In the genomic region with DNA sequence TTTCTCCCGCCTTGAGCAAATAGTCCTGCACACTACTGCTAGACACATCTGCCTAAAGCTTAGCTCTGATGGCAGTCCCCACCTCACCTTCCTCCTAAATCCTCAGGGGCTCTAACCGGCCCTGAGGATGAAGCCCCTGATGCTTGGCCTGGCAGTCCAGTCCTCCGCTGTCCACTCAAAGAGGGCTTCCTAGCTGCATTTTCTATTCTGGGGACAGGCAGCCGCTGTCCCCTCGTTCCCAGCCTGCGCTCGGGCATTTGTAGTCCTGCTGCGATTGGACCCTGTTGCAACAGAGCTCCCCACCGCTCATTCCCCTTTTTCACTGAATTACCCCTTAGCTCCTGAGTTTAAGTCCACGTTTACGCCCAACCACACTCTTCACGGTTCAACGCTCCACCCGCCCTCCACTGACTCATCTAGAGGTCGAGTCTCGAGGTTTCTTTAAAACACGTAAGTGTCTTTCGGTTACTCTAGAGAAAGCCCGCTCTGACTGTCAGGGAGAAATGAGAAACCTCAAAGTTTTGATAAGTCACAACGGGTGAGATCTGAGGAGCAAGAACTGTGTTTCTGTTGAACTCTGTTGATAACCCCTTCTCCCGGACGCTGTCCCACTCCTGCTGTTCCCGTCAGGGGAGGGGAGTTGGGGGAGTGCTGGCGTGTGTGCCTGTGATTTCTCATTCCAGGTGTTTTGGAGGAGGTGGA, we compare ENCODE assay signal across 1 cellular context.
TF ChIP-seq lines count a peak whose summit lies in the region.

No MANE protein-coding gene starts in this region.

TF ChIP-seq in HepG2, 621 proteins besides CTCF, POLR2A, EP300 and RAD21 (continued from another document and continues in another):
- no peak for TF ChIP-seq IRX3 (CRISPR knock-in tag; IDR thresholded peaks at IDR 0.05; ENCODE audit: borderline replicate concordance, low read depth)
- TF ChIP-seq ZIK1 (CRISPR knock-in tag; IDR thresholded peaks at IDR 0.05; ENCODE audit: borderline replicate concordance, low read depth) = 0 out of 2 replicates have a peak, but pooled peaks have one; percentile 45
- TF ChIP-seq ZNF367 (CRISPR knock-in tag; IDR thresholded peaks at IDR 0.05; ENCODE audit: borderline replicate concordance) = no peak
- no peak for TF ChIP-seq ADNP (CRISPR knock-in tag; IDR thresholded peaks at IDR 0.05)
- peak; percentile 49; the same call in 1 of the 2 replicates for TF ChIP-seq PHF20 (CRISPR knock-in tag; IDR thresholded peaks at IDR 0.05)
- peak in 1 of 2 experiments; percentile 33; a peak in 1 of 4 replicates for TF ChIP-seq KLF16 (CRISPR knock-in tag; IDR thresholded peaks at IDR 0.05)
- peak; percentile 46 for TF ChIP-seq SALL1 (CRISPR knock-in tag; IDR thresholded peaks at IDR 0.05)
- TF ChIP-seq PAXIP1 (CRISPR knock-in tag; conservative IDR thresholded peaks at IDR 0.05) = no peak
- TF ChIP-seq FOSL2 (CRISPR knock-in tag; IDR thresholded peaks at IDR 0.05) = 0 out of 2 replicates have a peak, but pooled peaks have one; percentile 28
- TF ChIP-seq SIN3A (IDR thresholded peaks at IDR 0.05; ENCODE audit: borderline replicate concordance, low read depth, low read length) = 0 out of 2 replicates have a peak, but pooled peaks have one; percentile 9
- TF ChIP-seq ZNF772 (CRISPR knock-in tag; IDR thresholded peaks at IDR 0.05) = 0 out of 2 replicates have a peak, but pooled peaks have one; percentile 29
- 0 out of 2 replicates have a peak, but pooled peaks have one; percentile 4 for TF ChIP-seq SAFB2 (CRISPR knock-in tag; IDR thresholded peaks at IDR 0.05; ENCODE audit: borderline replicate concordance, low read depth)
- no peak for TF ChIP-seq SYNCRIP (IDR thresholded peaks at IDR 0.05; ENCODE audit: insufficient read depth, low read depth, low read length)
- peak; percentile 19; the same call in 1 of the 2 replicates for TF ChIP-seq CEBPB (IDR thresholded peaks at IDR 0.05; ENCODE audit: borderline replicate concordance, low read depth, low read length)
- TF ChIP-seq ZNF616 (CRISPR knock-in tag; IDR thresholded peaks at IDR 0.05; ENCODE audit: low read depth) = 0 out of 2 replicates have a peak, but pooled peaks have one; percentile 1
- TF ChIP-seq ZNF580 (CRISPR knock-in tag; IDR thresholded peaks at IDR 0.05; ENCODE audit: borderline replicate concordance, low read depth) = no peak
- no peak for TF ChIP-seq SP5 (CRISPR knock-in tag; IDR thresholded peaks at IDR 0.05; ENCODE audit: borderline replicate concordance, low read depth)
- TF ChIP-seq ASH2L (IDR thresholded peaks at IDR 0.05; ENCODE audit: insufficient read length, low read depth, low read length) = peak; percentile 58
- no peak for TF ChIP-seq ZNF30 (CRISPR knock-in tag; IDR thresholded peaks at IDR 0.05)
- TF ChIP-seq, protein P1, sequence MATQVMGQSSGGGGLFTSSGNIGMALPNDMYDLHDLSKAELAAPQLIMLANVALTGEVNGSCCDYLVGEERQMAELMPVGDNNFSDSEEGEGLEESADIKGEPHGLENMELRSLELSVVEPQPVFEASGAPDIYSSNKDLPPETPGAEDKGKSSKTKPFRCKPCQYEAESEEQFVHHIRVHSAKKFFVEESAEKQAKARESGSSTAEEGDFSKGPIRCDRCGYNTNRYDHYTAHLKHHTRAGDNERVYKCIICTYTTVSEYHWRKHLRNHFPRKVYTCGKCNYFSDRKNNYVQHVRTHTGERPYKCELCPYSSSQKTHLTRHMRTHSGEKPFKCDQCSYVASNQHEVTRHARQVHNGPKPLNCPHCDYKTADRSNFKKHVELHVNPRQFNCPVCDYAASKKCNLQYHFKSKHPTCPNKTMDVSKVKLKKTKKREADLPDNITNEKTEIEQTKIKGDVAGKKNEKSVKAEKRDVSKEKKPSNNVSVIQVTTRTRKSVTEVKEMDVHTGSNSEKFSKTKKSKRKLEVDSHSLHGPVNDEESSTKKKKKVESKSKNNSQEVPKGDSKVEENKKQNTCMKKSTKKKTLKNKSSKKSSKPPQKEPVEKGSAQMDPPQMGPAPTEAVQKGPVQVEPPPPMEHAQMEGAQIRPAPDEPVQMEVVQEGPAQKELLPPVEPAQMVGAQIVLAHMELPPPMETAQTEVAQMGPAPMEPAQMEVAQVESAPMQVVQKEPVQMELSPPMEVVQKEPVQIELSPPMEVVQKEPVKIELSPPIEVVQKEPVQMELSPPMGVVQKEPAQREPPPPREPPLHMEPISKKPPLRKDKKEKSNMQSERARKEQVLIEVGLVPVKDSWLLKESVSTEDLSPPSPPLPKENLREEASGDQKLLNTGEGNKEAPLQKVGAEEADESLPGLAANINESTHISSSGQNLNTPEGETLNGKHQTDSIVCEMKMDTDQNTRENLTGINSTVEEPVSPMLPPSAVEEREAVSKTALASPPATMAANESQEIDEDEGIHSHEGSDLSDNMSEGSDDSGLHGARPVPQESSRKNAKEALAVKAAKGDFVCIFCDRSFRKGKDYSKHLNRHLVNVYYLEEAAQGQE (IDR thresholded peaks at IDR 0.05; ENCODE audit: borderline replicate concordance in 1 of 2, low read depth in 1 of 2, low read length in 2 of 2) = no peak; a peak in 1 of 4 replicates
- TF ChIP-seq HDAC2 (CRISPR knock-in tag; IDR thresholded peaks at IDR 0.05) = peak; percentile 8; the same call in 1 of the 2 replicates
- 0 out of 2 replicates have a peak, but pooled peaks have one; percentile 26 for TF ChIP-seq ERF (CRISPR knock-in tag; IDR thresholded peaks at IDR 0.05)
- TF ChIP-seq, protein P2, sequence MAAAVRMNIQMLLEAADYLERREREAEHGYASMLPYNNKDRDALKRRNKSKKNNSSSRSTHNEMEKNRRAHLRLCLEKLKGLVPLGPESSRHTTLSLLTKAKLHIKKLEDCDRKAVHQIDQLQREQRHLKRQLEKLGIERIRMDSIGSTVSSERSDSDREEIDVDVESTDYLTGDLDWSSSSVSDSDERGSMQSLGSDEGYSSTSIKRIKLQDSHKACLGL (CRISPR knock-in tag; IDR thresholded peaks at IDR 0.05) = no peak
- 0 out of 2 replicates have a peak, but pooled peaks have one; percentile 35 for TF ChIP-seq EHMT2 (IDR thresholded peaks at IDR 0.05; ENCODE audit: borderline replicate concordance, low read depth, low read length)
- no peak for TF ChIP-seq THAP7 (CRISPR knock-in tag; IDR thresholded peaks at IDR 0.05)
- TF ChIP-seq, protein P3, sequence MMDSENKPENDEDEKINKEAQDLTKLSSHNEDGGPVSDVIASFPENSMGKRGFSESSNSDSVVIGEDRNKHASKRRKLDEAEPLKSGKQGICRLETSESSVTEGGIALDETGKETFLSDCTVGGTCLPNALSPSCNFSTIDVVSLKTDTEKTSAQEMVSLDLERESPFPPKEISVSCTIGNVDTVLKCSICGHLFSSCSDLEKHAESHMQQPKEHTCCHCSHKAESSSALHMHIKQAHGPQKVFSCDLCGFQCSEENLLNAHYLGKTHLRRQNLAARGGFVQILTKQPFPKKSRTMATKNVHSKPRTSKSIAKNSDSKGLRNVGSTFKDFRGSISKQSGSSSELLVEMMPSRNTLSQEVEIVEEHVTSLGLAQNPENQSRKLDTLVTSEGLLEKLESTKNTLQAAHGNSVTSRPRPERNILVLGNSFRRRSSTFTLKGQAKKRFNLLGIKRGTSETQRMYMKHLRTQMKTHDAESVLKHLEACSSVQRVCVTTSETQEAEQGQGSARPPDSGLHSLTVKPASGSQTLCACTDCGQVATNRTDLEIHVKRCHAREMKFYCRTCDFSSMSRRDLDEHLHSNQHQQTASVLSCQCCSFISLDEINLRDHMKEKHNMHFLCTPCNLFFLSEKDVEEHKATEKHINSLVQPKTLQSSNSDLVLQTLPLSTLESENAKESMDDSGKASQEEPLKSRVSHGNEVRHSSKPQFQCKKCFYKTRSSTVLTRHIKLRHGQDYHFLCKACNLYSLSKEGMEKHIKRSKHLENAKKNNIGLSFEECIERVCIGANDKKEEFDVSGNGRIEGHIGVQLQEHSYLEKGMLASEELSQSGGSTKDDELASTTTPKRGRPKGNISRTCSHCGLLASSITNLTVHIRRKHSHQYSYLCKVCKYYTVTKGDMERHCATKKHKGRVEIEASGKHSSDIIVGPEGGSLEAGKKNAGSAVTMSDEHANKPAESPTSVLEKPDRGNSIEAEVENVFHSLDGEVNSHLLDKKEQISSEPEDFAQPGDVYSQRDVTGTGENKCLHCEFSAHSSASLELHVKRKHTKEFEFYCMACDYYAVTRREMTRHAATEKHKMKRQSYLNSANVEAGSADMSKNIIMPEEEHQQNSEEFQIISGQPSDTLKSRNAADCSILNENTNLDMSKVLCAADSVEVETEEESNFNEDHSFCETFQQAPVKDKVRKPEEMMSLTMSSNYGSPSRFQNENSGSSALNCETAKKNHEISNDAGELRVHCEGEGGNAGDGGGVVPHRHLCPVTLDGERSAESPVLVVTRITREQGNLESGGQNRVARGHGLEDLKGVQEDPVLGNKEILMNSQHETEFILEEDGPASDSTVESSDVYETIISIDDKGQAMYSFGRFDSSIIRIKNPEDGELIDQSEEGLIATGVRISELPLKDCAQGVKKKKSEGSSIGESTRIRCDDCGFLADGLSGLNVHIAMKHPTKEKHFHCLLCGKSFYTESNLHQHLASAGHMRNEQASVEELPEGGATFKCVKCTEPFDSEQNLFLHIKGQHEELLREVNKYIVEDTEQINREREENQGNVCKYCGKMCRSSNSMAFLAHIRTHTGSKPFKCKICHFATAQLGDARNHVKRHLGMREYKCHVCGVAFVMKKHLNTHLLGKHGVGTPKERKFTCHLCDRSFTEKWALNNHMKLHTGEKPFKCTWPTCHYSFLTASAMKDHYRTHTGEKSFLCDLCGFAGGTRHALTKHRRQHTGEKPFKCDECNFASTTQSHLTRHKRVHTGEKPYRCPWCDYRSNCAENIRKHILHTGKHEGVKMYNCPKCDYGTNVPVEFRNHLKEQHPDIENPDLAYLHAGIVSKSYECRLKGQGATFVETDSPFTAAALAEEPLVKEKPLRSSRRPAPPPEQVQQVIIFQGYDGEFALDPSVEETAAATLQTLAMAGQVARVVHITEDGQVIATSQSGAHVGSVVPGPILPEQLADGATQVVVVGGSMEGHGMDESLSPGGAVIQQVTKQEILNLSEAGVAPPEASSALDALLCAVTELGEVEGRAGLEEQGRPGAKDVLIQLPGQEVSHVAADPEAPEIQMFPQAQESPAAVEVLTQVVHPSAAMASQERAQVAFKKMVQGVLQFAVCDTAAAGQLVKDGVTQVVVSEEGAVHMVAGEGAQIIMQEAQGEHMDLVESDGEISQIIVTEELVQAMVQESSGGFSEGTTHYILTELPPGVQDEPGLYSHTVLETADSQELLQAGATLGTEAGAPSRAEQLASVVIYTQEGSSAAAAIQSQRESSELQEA (CRISPR knock-in tag; IDR thresholded peaks at IDR 0.05; ENCODE audit: not compliant biosample characterization) = no peak
- TF ChIP-seq, protein P4, sequence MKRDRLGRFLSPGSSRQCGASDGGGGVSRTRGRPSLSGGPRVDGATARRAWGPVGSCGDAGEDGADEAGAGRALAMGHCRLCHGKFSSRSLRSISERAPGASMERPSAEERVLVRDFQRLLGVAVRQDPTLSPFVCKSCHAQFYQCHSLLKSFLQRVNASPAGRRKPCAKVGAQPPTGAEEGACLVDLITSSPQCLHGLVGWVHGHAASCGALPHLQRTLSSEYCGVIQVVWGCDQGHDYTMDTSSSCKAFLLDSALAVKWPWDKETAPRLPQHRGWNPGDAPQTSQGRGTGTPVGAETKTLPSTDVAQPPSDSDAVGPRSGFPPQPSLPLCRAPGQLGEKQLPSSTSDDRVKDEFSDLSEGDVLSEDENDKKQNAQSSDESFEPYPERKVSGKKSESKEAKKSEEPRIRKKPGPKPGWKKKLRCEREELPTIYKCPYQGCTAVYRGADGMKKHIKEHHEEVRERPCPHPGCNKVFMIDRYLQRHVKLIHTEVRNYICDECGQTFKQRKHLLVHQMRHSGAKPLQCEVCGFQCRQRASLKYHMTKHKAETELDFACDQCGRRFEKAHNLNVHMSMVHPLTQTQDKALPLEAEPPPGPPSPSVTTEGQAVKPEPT (CRISPR knock-in tag; IDR thresholded peaks at IDR 0.05; ENCODE audit: low read depth) = 0 out of 2 replicates have a peak, but pooled peaks have one; percentile 15
- TF ChIP-seq, protein P5, sequence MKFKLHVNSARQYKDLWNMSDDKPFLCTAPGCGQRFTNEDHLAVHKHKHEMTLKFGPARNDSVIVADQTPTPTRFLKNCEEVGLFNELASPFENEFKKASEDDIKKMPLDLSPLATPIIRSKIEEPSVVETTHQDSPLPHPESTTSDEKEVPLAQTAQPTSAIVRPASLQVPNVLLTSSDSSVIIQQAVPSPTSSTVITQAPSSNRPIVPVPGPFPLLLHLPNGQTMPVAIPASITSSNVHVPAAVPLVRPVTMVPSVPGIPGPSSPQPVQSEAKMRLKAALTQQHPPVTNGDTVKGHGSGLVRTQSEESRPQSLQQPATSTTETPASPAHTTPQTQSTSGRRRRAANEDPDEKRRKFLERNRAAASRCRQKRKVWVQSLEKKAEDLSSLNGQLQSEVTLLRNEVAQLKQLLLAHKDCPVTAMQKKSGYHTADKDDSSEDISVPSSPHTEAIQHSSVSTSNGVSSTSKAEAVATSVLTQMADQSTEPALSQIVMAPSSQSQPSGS (CRISPR knock-in tag; IDR thresholded peaks at IDR 0.05) = 0 out of 2 replicates have a peak, but pooled peaks have one; percentile 3
- TF ChIP-seq ZNF883 (CRISPR knock-in tag; IDR thresholded peaks at IDR 0.05; ENCODE audit: not compliant biosample characterization) = peak; percentile 60
- TF ChIP-seq ZNF101 (CRISPR knock-in tag; IDR thresholded peaks at IDR 0.05; ENCODE audit: borderline replicate concordance, low read depth) = no peak
- no peak for TF ChIP-seq ZNF619 (CRISPR knock-in tag; IDR thresholded peaks at IDR 0.05)
- no peak for TF ChIP-seq NR1H2 (CRISPR knock-in tag; IDR thresholded peaks at IDR 0.05; ENCODE audit: borderline replicate concordance, low read depth)
- TF ChIP-seq MED1 (CRISPR knock-in tag; IDR thresholded peaks at IDR 0.05) = no peak
